ENCODE assay signal across 1 cellular context in genomic region chr16:50697421-50697715, GRCh38.
TF ChIP-seq lines count a peak whose summit lies in the region.

No MANE protein-coding gene starts in this region.

TF ChIP-seq in GM12878, 131 proteins besides CTCF, POLR2A, EP300 and RAD21:
- TF ChIP-seq WRNIP1 (IDR thresholded peaks at IDR 0.05; ENCODE audit: borderline replicate concordance, low read depth, low read length): 0 out of 2 replicates have a peak, but pooled peaks have one; percentile 34
- TF ChIP-seq IKZF2 (IDR thresholded peaks at IDR 0.05): no peak
